ENCODE assay signal across 1 cellular context in genomic region chr7:130486963-130487324, GRCh38.
TF ChIP-seq lines count a peak whose summit lies in the region.

No MANE protein-coding gene starts in this region.

TF ChIP-seq in HEK293T, 16 proteins besides CTCF, POLR2A, EP300 and RAD21 (continued from another document):
- no peak for TF ChIP-seq PKNOX1 (IDR thresholded peaks at IDR 0.05)
- no peak for TF ChIP-seq CTBP1 (IDR thresholded peaks at IDR 0.05; ENCODE audit: borderline replicate concordance)
- TF ChIP-seq FOXM1 (IDR thresholded peaks at IDR 0.05; ENCODE audit: borderline replicate concordance) = no peak
- no peak for TF ChIP-seq SUZ12 (IDR thresholded peaks at IDR 0.05)
- TF ChIP-seq ZNF384 (IDR thresholded peaks at IDR 0.05) = no peak
- TF ChIP-seq ELF4 (IDR thresholded peaks at IDR 0.05) = no peak
